Comparison of ENCODE assay signal across 30 cellular contexts in the genomic region with DNA sequence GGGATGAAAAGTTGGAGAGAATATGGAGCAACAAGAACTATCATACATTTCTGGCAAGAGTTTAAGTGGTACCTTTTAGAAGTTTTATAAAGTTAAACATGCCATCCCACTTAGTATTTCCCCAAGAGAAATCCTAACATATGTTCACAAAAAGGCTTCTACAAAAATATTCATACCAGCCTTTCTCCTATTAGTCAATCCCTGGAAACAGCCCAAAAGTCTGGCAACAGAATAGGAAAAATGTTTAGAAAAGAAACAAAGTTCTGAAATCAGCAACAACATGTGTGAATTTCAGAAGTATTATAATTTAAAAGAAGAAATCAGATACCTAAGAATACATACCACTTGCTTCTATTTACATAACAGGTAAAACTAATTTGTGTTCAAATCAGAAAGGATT.
DNase-seq lines count a peak whose midpoint lies in the region; ATAC-seq, FAIRE-seq and TF ChIP-seq lines count a peak whose summit lies in the region.
"Had no signal": no experiment of that assay in that cellular context is flagged by ENCODE, and none has a peak within 500 bp of the region (broad histone marks: within the 10 kb centered on the region; RNA-seq: fewer than 3 reads in every experiment).

No MANE protein-coding gene starts in this region.

- POLR2A ChIA-PET in activated CD8-positive, alpha-beta T cell treated with anti-CD3 and anti-CD28 coated beads, Interleukin-2, amount 10 ng/mL, durations not matched to agents 7 days and 5 days (lab: Charles Lee) = no interaction called here

- CTCF ChIA-PET in activated CD8-positive, alpha-beta T cell treated with anti-CD3 and anti-CD28 coated beads, Interleukin-2, amount 10 ng/mL, durations not matched to agents 7 days and 5 days (lab: Charles Lee) = no interaction called here

- no peak overlapping the region for H3K18ac ChIP-seq in H9 (ENCODE audit: insufficient read length, low read depth, low read length)

- no peaks in the 10 kb centered on the region for H3K27me3 Mint-ChIP-seq in H9 (ENCODE audit: low read depth)
- no peaks in the 10 kb centered on the region for H3K27me3 Mint-ChIP-seq in activated CD8-positive, alpha-beta T cell treated with anti-CD3 and anti-CD28 coated beads, Interleukin-2, amount 10 ng/mL, durations not matched to agents 7 days and 5 days (ENCODE audit: low read depth)

- H3K14ac ChIP-seq in H9 (ENCODE audit: insufficient read depth, low read length) = no peak overlapping the region

- no peak overlapping the region for H3K23ac ChIP-seq in H9 (ENCODE audit: insufficient read length, low read depth, low read length)

- H3K9ac ChIP-seq in H9 (ENCODE audit: extremely low read depth, insufficient read length, low read length) = no peak overlapping the region
- H3K9ac ChIP-seq in iPS-18a (ENCODE audit: low read length) = no peak overlapping the region
- H3K9ac ChIP-seq: GM23248 had no signal

- H4K20me1 ChIP-seq in H9 (ENCODE audit: control insufficient read depth, insufficient read depth, insufficient read length) = no peaks in the 10 kb centered on the region

- H4K91ac ChIP-seq in H9 (ENCODE audit: insufficient read length, low read depth, low read length) = no peak overlapping the region

- H3K27me3 ChIP-seq in H9 (ENCODE audit: insufficient read depth, low read length) (no peaks in the 10 kb centered on the region), iPS-18a (ENCODE audit: control insufficient read depth, insufficient read depth, low read length) (no peaks in the 10 kb centered on the region), dorsolateral prefrontal cortex (no peaks in the 10 kb centered on the region)
- H3K27me3 ChIP-seq: SJCRH30 had no signal

- ATAC-seq in activated CD8-positive, alpha-beta T cell treated with anti-CD3 and anti-CD28 coated beads, Interleukin-2, amount 10 ng/mL, durations not matched to agents 7 days and 5 days = no peak
- ATAC-seq: HepG2, Right ventricle myocardium inferior, SK-N-SH treated with all-trans-retinoic acid at 6 μM for 48 hours had no signal

- H3K36me3 Mint-ChIP-seq in H9 (ENCODE audit: insufficient read depth in 1 of 3, low read depth in 3 of 3) = peaks cover 5 to 6% (median 6%) of the 10 kb centered on the region in 3 experiments; a peak in 5 of 7 replicates
- no peaks in the 10 kb centered on the region for H3K36me3 Mint-ChIP-seq in activated CD8-positive, alpha-beta T cell treated with anti-CD3 and anti-CD28 coated beads, Interleukin-2, amount 10 ng/mL, durations not matched to agents 7 days and 5 days (ENCODE audit: low read depth)
- H3K36me3 Mint-ChIP-seq: CD4-positive, alpha-beta memory T cell had no signal

- peak overlapping the region in 2 of 3 experiments; percentile 60 to 79; a peak in 3 of 7 replicates for H3K27ac Mint-ChIP-seq in H9
- H3K27ac Mint-ChIP-seq in activated CD8-positive, alpha-beta T cell treated with anti-CD3 and anti-CD28 coated beads, Interleukin-2, amount 10 ng/mL, durations not matched to agents 7 days and 5 days = no peak overlapping the region
- H3K27ac Mint-ChIP-seq: CD4-positive, alpha-beta memory T cell had no signal

- no peaks in the 10 kb centered on the region for H3K23me2 ChIP-seq in H9 (ENCODE audit: insufficient read length, low read depth, low read length, poor library complexity, severe bottlenecking)

- no peak overlapping the region for H3T11ph ChIP-seq in H9 (ENCODE audit: low read length)

- no peak overlapping the region for H4K5ac ChIP-seq in H9 (ENCODE audit: insufficient read length, low read depth, low read length)

- H3K4ac ChIP-seq in H9 (ENCODE audit: low read depth, low read length) = no peak overlapping the region

- H2AK5ac ChIP-seq in H9 (ENCODE audit: insufficient read length, low read length) = no peak overlapping the region

- intact Hi-C loops in dorsolateral prefrontal cortex (cut with DNase I) = no loop called here

- H3K9me3 ChIP-seq in H9 (ENCODE audit: control insufficient read depth, low read depth, low read length) (no peaks in the 10 kb centered on the region), iPS-18a (ENCODE audit: control insufficient read depth, low read depth, low read length) (no peaks in the 10 kb centered on the region)
- H3K9me3 ChIP-seq: Caco-2, SJCRH30 had no signal

- no peak overlapping the region for H3K4me3 Mint-ChIP-seq in H9
- H3K4me3 Mint-ChIP-seq in activated CD8-positive, alpha-beta T cell treated with anti-CD3 and anti-CD28 coated beads, Interleukin-2, amount 10 ng/mL, durations not matched to agents 7 days and 5 days = no peak overlapping the region
- H3K4me3 Mint-ChIP-seq: CD4-positive, alpha-beta memory T cell had no signal

- no peaks in the 10 kb centered on the region for H3K79me2 ChIP-seq in H9 (ENCODE audit: insufficient read depth, low read length)

- H3K27ac ChIP-seq in H9 (ENCODE audit: insufficient read length, low read depth, low read length) (no peak overlapping the region), iPS-18a (ENCODE audit: low read length) (no peak overlapping the region), dorsolateral prefrontal cortex (no peak overlapping the region)
- H3K27ac ChIP-seq: GM23248, HL-60, PC-9, SJCRH30 had no signal

- H2BK120ac ChIP-seq in H9 (ENCODE audit: low read depth, low read length, poor library complexity, severe bottlenecking) = no peak overlapping the region

- no peaks in the 10 kb centered on the region for H3K36me3 ChIP-seq in iPS-18a (ENCODE audit: control insufficient read depth, low read depth, low read length)
- H3K36me3 ChIP-seq: SJCRH30 had no signal

- H3K9me3 Mint-ChIP-seq in H9 = peaks cover 6 to 9% of the 10 kb centered on the region in 2 experiments; a peak in 3 of 5 replicates
- no peaks in the 10 kb centered on the region for H3K9me3 Mint-ChIP-seq in activated CD8-positive, alpha-beta T cell treated with anti-CD3 and anti-CD28 coated beads, Interleukin-2, amount 10 ng/mL, durations not matched to agents 7 days and 5 days (ENCODE audit: insufficient read depth)

- H3K4me1 ChIP-seq in H9 (ENCODE audit: insufficient read depth, low read length) (no peaks in the 10 kb centered on the region; the same call in 1 of the 2 replicates), iPS-18a (ENCODE audit: control insufficient read depth, low read depth, low read length) (peaks cover 12% of the 10 kb centered on the region)
- H3K4me1 ChIP-seq: Caco-2, SJCRH30 had no signal

- no peak overlapping the region for H2BK20ac ChIP-seq in H9 (ENCODE audit: low read depth, low read length, poor library complexity, severe bottlenecking)

- H3K4me1 Mint-ChIP-seq in H9 = peaks cover 19 to 28% of the 10 kb centered on the region in 2 experiments
- H3K4me1 Mint-ChIP-seq in activated CD8-positive, alpha-beta T cell treated with anti-CD3 and anti-CD28 coated beads, Interleukin-2, amount 10 ng/mL, durations not matched to agents 7 days and 5 days (ENCODE audit: low read depth) = no peaks in the 10 kb centered on the region
- H3K4me1 Mint-ChIP-seq: CD4-positive, alpha-beta memory T cell had no signal

- H3K56ac ChIP-seq in H9 (ENCODE audit: insufficient read length, low read depth, low read length) = no peak overlapping the region

- H3K4me3 ChIP-seq in AG10803 (ENCODE audit: low read length) (no peak overlapping the region), iPS-18a (ENCODE audit: low read length) (peak overlapping the region; percentile 10), dorsolateral prefrontal cortex (no peak overlapping the region)
- H3K4me3 ChIP-seq: GM23248, PC-9, SJCRH30 had no signal

- peak; percentile 2 for DNase-seq in AG10803 (ENCODE audit: low read depth)
- no peak for DNase-seq in H9
- peak; percentile 17 for DNase-seq in astrocyte of the hippocampus (ENCODE audit: low read depth, low spot score)
- DNase-seq in stimulated activated CD4-positive, alpha-beta T cell treated with anti-CD3 and anti-CD28 coated beads, Interleukin-4, amount 100 ng/mL, for 4 hours = no peak
- no peak for DNase-seq in dorsolateral prefrontal cortex
- no peak for DNase-seq in activated CD8-positive, alpha-beta T cell treated with anti-CD3 and anti-CD28 coated beads, Interleukin-2, amount 10 ng/mL, durations not matched to agents 7 days and 5 days
- no peak for DNase-seq in frontal cortex (ENCODE audit: low spot score in 2 of 2)
- DNase-seq: C1 segment of cervical spinal cord; Caco-2; CD4-positive, alpha-beta memory T cell; DMS79 treated with DMSO at 0.1 percent for 48 hours; GM23248; HCEC 1CT; Karpas-422; NCI-H1092 treated with DMSO at 0.1 percent for 48 hours; NCI-H1436; NCI-H1930; NCI-H2107; NCI-H446; NCI-H526; NCI-H82; NK-92 treated with Interleukin-12 subunit alpha and Interleukin-12 subunit beta, amount 100 ng/mL, for 24 hours; PC-9; SJCRH30 had no signal

- H2BK12ac ChIP-seq in H9 (ENCODE audit: insufficient read length, low read depth, low read length) = no peak overlapping the region

- H2AFZ ChIP-seq in H9 (ENCODE audit: low read length) = no peak overlapping the region
- H2AFZ ChIP-seq: GM23248, PC-9 had no signal

- no peak overlapping the region for H4K8ac ChIP-seq in H9 (replicated peaks; ENCODE audit: insufficient read length, low read depth, low read length)

- no peak for TF ChIP-seq CTCF in AG10803 (conservative IDR thresholded peaks at IDR 0.05; ENCODE audit: low read length)
- no peak for TF ChIP-seq CTCF in H9 (conservative IDR thresholded peaks at IDR 0.05)
- TF ChIP-seq CTCF in dorsolateral prefrontal cortex (IDR thresholded peaks at IDR 0.05 in 54 of 56, conservative IDR thresholded peaks at IDR 0.05 in 2 of 56; ENCODE audit: low read depth in 1 of 56, partially characterized antibody in 56 of 56) = no peak

- no peak overlapping the region for H2BK5ac ChIP-seq in H9 (ENCODE audit: insufficient read length, low read length)

- no peak overlapping the region for H3K4me2 ChIP-seq in H9 (ENCODE audit: insufficient read depth, insufficient read length, low read length)
- H3K4me2 ChIP-seq: PC-9 had no signal

- H3K79me1 ChIP-seq in H9 (ENCODE audit: insufficient read depth, low read depth, low read length, poor library complexity, severe bottlenecking) = no peaks in the 10 kb centered on the region

- H2BK15ac ChIP-seq in H9 (ENCODE audit: low read depth, low read length) = no peak overlapping the region

- no peak for FAIRE-seq in frontal cortex (lab: Jason Lieb, UNC)
- FAIRE-seq: A204.1, HepG2 had no signal

Comparison
In these comparisons a context has a peak if more than half of its experiments do, and no peak if none do; other contexts are left out.
1. DNase-seq: peak in AG10803 (single experiment) and astrocyte of the hippocampus (single experiment); none in H9 (single experiment), stimulated activated CD4-positive, alpha-beta T cell treated with anti-CD3 and anti-CD28 coated beads, Interleukin-4, amount 100 ng/mL, for 4 hours (0 of 2), dorsolateral prefrontal cortex (0 of 10), activated CD8-positive, alpha-beta T cell treated with anti-CD3 and anti-CD28 coated beads, Interleukin-2, amount 10 ng/mL, durations not matched to agents 7 days and 5 days (single experiment) and frontal cortex (0 of 2).